8 cellular contexts compared by ENCODE assay signal in genomic region chr1:6440198-6441126, GRCh38. TPM values are rescaled to one million over a fixed set of nuclear protein-coding genes. Genes with fewer than 3 reads are reported as not detected.
DNase-seq lines count a peak whose midpoint lies in the region; ATAC-seq lines count a peak whose summit lies in the region.

No MANE protein-coding gene starts in this region.

- H3K4me1 Mint-ChIP-seq in activated naive CD8-positive, alpha-beta T cell treated with anti-CD3 and anti-CD28 coated beads, Interleukin-2, amount 10 ng/mL, durations not matched to agents 7 days and 5 days: peaks cover 6% of the 10 kb centered on the region

- H3K4me3 Mint-ChIP-seq in activated naive CD8-positive, alpha-beta T cell treated with anti-CD3 and anti-CD28 coated beads, Interleukin-2, amount 10 ng/mL, durations not matched to agents 7 days and 5 days: no peak overlapping the region

- no peaks in the 10 kb centered on the region for H3K36me3 Mint-ChIP-seq in activated naive CD8-positive, alpha-beta T cell treated with anti-CD3 and anti-CD28 coated beads, Interleukin-2, amount 10 ng/mL, durations not matched to agents 7 days and 5 days

- H3K4me3 ChIP-seq in HAP-1: peak overlapping the region; percentile 23

- no peaks in the 10 kb centered on the region for H3K27me3 ChIP-seq in HAP-1 (ENCODE audit: low read depth)

- POLR2A ChIA-PET in activated naive CD8-positive, alpha-beta T cell treated with anti-CD3 and anti-CD28 coated beads, Interleukin-2, amount 10 ng/mL, durations not matched to agents 7 days and 5 days (lab: Charles Lee): interaction anchor here (0.6 to 0.8 kb wide), 2 partner anchors 19 to 24 kb away, joined by 3 to 5 read pairs; no protein-coding TSS in a partner anchor

- H3K4me1 ChIP-seq in HAP-1: no peaks in the 10 kb centered on the region

- no peaks in the 10 kb centered on the region for H3K36me3 ChIP-seq in HAP-1 (replicated peaks)

- no peaks in the 10 kb centered on the region for H3K9me3 ChIP-seq in HAP-1

- DNase-seq in AG20443 (ENCODE audit: low spot score) (peak; percentile 80), HAP-1 (ENCODE audit: low spot score in 2 of 2) (peak; percentile 51 to 91), T follicular helper cell (ENCODE audit: low read depth) (peak; percentile 59), islet precursor cell (peak; percentile 90), globus pallidus (ENCODE audit: low spot score) (no peak)
- DNase-seq in activated naive CD8-positive, alpha-beta T cell treated with anti-CD3 and anti-CD28 coated beads, Interleukin-2, amount 10 ng/mL, durations not matched to agents 7 days and 5 days: peak; percentile 79
- peak; percentile 41 to 52 for DNase-seq in stimulated activated CD8-positive, alpha-beta memory T cell treated with anti-CD3 and anti-CD28 coated beads, Interleukin-2, amount 100 ng/mL, for 1 hour (ENCODE audit: low read depth in 2 of 2)

- no peak overlapping the region for H3K27ac Mint-ChIP-seq in activated naive CD8-positive, alpha-beta T cell treated with anti-CD3 and anti-CD28 coated beads, Interleukin-2, amount 10 ng/mL, durations not matched to agents 7 days and 5 days

- in situ Hi-C loops in HAP-1 (cut with MboI; ENCODE audit: low sequenced_read_pairs): no loop called here

- peak; percentile 81 for ATAC-seq in activated naive CD8-positive, alpha-beta T cell treated with anti-CD3 and anti-CD28 coated beads, Interleukin-2, amount 10 ng/mL, durations not matched to agents 7 days and 5 days (ENCODE audit: low read depth)
- no peak for ATAC-seq in GM18861 (IDR thresholded peaks at IDR 0.05; ENCODE audit: unreplicated experiment)

- H3K27me3 Mint-ChIP-seq in activated naive CD8-positive, alpha-beta T cell treated with anti-CD3 and anti-CD28 coated beads, Interleukin-2, amount 10 ng/mL, durations not matched to agents 7 days and 5 days: peaks cover 38% of the 10 kb centered on the region

- no peaks in the 10 kb centered on the region for H3K9me3 Mint-ChIP-seq in activated naive CD8-positive, alpha-beta T cell treated with anti-CD3 and anti-CD28 coated beads, Interleukin-2, amount 10 ng/mL, durations not matched to agents 7 days and 5 days

RNA-seq across cellular contexts. Expression of gene ESPN, which starts 15.9 kb away (rescaled TPM):
- total RNA-seq in activated naive CD8-positive, alpha-beta T cell treated with anti-CD3 and anti-CD28 coated beads, Interleukin-2, amount 10 ng/mL, durations not matched to agents 7 days and 5 days: 1 to 10 TPM; 1.7 to 2.6 TPM

RNA-seq across cellular contexts. Expression of gene HES2, which starts 20.7 kb away (rescaled TPM):
- under 1 TPM in 1 of 2 experiments, not detected in 1; 0.34 TPM for total RNA-seq in activated naive CD8-positive, alpha-beta T cell treated with anti-CD3 and anti-CD28 coated beads, Interleukin-2, amount 10 ng/mL, durations not matched to agents 7 days and 5 days

RNA-seq across cellular contexts. Expression of gene TNFRSF25, which starts 25.5 kb away (rescaled TPM):
- 100 to 1,000 TPM; 137 TPM for total RNA-seq in activated naive CD8-positive, alpha-beta T cell treated with anti-CD3 and anti-CD28 coated beads, Interleukin-2, amount 10 ng/mL, durations not matched to agents 7 days and 5 days

RNA-seq across cellular contexts. Expression of gene ACOT7, which starts 46.9 kb away (rescaled TPM):
- total RNA-seq in activated naive CD8-positive, alpha-beta T cell treated with anti-CD3 and anti-CD28 coated beads, Interleukin-2, amount 10 ng/mL, durations not matched to agents 7 days and 5 days: 10 to 100 TPM; 43.9 to 52.8 TPM

RNA-seq across cellular contexts. Expression of gene PLEKHG5, which starts 51.0 kb away (rescaled TPM):
- total RNA-seq in activated naive CD8-positive, alpha-beta T cell treated with anti-CD3 and anti-CD28 coated beads, Interleukin-2, amount 10 ng/mL, durations not matched to agents 7 days and 5 days: 1 to 10 TPM; 4.7 to 5.0 TPM
